ENCODE assay signal across 8 cellular contexts in the genomic region with DNA sequence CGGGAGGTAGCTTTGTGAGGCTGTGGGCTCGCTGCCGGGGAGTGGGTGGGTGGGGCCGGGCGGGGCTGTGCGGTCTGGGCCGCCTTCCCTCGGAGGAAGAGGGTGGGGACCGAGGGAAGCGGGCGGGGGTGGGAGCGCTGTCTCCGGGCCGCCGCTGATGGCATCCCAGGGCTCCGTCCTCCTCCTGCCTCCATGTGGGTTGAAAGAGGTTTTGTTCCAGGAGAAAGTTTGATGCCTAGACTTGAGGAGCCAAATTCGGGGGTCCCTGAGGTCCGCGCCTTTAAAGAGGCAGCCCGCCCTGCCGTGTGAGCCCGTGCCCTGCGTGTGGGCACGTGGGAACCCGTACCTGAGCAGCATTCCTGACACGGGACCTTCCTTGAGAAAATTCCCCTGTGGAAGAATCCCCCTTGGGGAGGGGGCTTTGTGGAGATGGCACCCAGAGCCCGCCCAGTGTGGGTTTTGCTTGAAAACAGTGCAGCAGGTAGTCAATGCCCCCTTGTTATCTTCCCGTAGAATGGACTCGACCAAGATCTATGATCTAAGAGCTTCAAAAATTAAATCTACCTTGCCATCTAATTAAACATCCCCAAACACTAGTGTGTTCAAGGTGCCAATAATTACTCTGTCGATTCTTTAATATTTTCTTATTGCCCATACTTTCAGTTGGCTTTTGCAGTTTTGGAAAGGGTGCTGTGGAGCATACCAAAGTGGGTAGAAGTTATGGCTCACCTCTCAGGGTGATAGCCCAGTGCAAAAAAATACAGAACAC.
DNase-seq lines count a peak whose midpoint lies in the region; ATAC-seq and TF ChIP-seq lines count a peak whose summit lies in the region.

No MANE protein-coding gene starts in this region.

- H3K4me1 ChIP-seq in iPS DF 6.9 (ENCODE audit: control insufficient read depth, insufficient read depth, low read length), result 0 out of 2 replicates have a peak, but pooled peaks cover 1% of the 10 kb centered on the region

- H3K27ac Mint-ChIP-seq in activated T-helper 17 cell treated with anti-CD3 and anti-CD28 coated beads, Interleukin-2, amount 50 U/mL, for 72 hours, result peak overlapping the region; percentile 39
- no peak overlapping the region for H3K27ac Mint-ChIP-seq in stimulated activated effector memory CD8-positive, alpha-beta T cell treated with anti-CD3 and anti-CD28 coated beads, Interleukin-12 subunit alpha, Interleukin-12 subunit beta, amount 100 ng/mL, for 72 hours

- peaks cover 3% of the 10 kb centered on the region; the same call in 1 of the 2 replicates for H3K27me3 ChIP-seq in iPS DF 6.9 (ENCODE audit: control insufficient read depth, insufficient read depth, low read length)

- H3K27me3 Mint-ChIP-seq in activated T-helper 17 cell treated with anti-CD3 and anti-CD28 coated beads, Interleukin-2, amount 50 U/mL, for 72 hours, result no peaks in the 10 kb centered on the region

- no peak for DNase-seq in iPS DF 6.9 (ENCODE audit: low read depth, low spot score)
- DNase-seq in stimulated activated effector memory CD8-positive, alpha-beta T cell treated with anti-CD3 and anti-CD28 coated beads, Interleukin-12 subunit alpha, Interleukin-12 subunit beta, amount 100 ng/mL, for 72 hours (ENCODE audit: low spot score in 2 of 2), result no peak
- no peak for DNase-seq in NOMO-1 treated with DMSO at 0.1 percent for 48 hours (lab: John Stamatoyannopoulos, UW; ENCODE audit: unreplicated experiment)
- DNase-seq in D341Med (ENCODE audit: low spot score), result no peak
- no peak for DNase-seq in erythroblast (lab: John Stamatoyannopoulos, UW)

- no peak overlapping the region for H3K27ac ChIP-seq in iPS DF 6.9 (ENCODE audit: low read length)

- no peaks in the 10 kb centered on the region for H3K36me3 ChIP-seq in iPS DF 6.9 (ENCODE audit: control insufficient read depth, insufficient read depth, low read length)

- no peaks in the 10 kb centered on the region for H3K9me3 ChIP-seq in iPS DF 6.9 (ENCODE audit: control insufficient read depth, insufficient read depth, low read length)

- H3K4me3 ChIP-seq in GM08714 (ENCODE audit: low read length) (peak overlapping the region; percentile 58), iPS DF 6.9 (ENCODE audit: low read length) (peak overlapping the region; percentile 63)

- peaks cover 25% of the 10 kb centered on the region for H3K4me1 Mint-ChIP-seq in activated T-helper 17 cell treated with anti-CD3 and anti-CD28 coated beads, Interleukin-2, amount 50 U/mL, for 72 hours
- no peaks in the 10 kb centered on the region for H3K4me1 Mint-ChIP-seq in stimulated activated effector memory CD8-positive, alpha-beta T cell treated with anti-CD3 and anti-CD28 coated beads, Interleukin-12 subunit alpha, Interleukin-12 subunit beta, amount 100 ng/mL, for 72 hours

- H3K9me3 Mint-ChIP-seq in activated T-helper 17 cell treated with anti-CD3 and anti-CD28 coated beads, Interleukin-2, amount 50 U/mL, for 72 hours, result no peaks in the 10 kb centered on the region
- no peaks in the 10 kb centered on the region for H3K9me3 Mint-ChIP-seq in stimulated activated effector memory CD8-positive, alpha-beta T cell treated with anti-CD3 and anti-CD28 coated beads, Interleukin-12 subunit alpha, Interleukin-12 subunit beta, amount 100 ng/mL, for 72 hours

- no peak for TF ChIP-seq POLR2A in erythroblast (IDR thresholded peaks at IDR 0.05; ENCODE audit: low read length)

- no CpG with 5 or more reads among the region's 30 CpGs for WGBS in iPS DF 6.9 (ENCODE audit: insufficient coverage, insufficient read length)

- ATAC-seq in HG02973 (IDR thresholded peaks at IDR 0.05; ENCODE audit: unreplicated experiment), result peak; percentile 1
- peak; percentile 49 for ATAC-seq in activated T-helper 17 cell treated with anti-CD3 and anti-CD28 coated beads, Interleukin-2, amount 50 U/mL, for 72 hours (replicated peaks)
- peak; percentile 33 for ATAC-seq in stimulated activated effector memory CD8-positive, alpha-beta T cell treated with anti-CD3 and anti-CD28 coated beads, Interleukin-12 subunit alpha, Interleukin-12 subunit beta, amount 100 ng/mL, for 72 hours

- H3K4me3 Mint-ChIP-seq in activated T-helper 17 cell treated with anti-CD3 and anti-CD28 coated beads, Interleukin-2, amount 50 U/mL, for 72 hours, result peak overlapping the region; percentile 81
- H3K4me3 Mint-ChIP-seq in stimulated activated effector memory CD8-positive, alpha-beta T cell treated with anti-CD3 and anti-CD28 coated beads, Interleukin-12 subunit alpha, Interleukin-12 subunit beta, amount 100 ng/mL, for 72 hours, result peak overlapping the region; percentile 71

- H3K36me3 Mint-ChIP-seq in activated T-helper 17 cell treated with anti-CD3 and anti-CD28 coated beads, Interleukin-2, amount 50 U/mL, for 72 hours (ENCODE audit: low read depth), result no peaks in the 10 kb centered on the region
- H3K36me3 Mint-ChIP-seq in stimulated activated effector memory CD8-positive, alpha-beta T cell treated with anti-CD3 and anti-CD28 coated beads, Interleukin-12 subunit alpha, Interleukin-12 subunit beta, amount 100 ng/mL, for 72 hours, result no peaks in the 10 kb centered on the region
